In the genomic region with DNA sequence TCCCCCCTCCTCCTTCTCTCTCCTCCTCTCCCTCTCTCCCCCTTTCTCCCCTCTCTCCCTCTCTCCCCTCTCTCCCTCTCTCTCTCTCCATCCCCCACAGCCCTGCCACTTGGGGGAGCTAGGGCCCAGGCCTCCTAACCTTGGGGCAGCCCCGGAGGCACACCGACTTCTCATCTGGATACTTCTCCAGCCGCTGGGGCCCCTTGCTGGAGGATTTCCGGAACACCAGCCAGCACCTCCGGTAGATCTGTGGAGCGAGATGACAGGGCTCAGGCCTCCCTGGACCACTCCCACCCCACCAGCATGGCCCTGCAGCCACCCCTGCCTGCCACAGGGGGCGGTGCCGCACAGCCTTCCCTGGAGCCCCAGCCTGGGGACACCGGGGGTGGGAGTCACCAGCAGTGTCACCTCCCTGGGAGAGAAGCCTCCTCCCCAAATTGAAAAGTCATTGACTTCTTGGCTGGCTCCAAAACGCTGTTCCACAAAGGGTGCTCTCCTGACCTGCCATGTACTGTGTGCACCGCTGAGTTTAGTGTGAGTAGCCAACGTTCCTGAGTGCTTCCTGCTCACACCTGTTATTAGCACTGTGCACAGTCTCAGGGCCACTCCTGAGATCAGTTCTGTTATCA, we compare ENCODE assay signal across 8 cellular contexts. TPM values are rescaled to one million over a fixed set of nuclear protein-coding genes. Genes with fewer than 3 reads are reported as not detected.
DNase-seq lines count a peak whose midpoint lies in the region; ATAC-seq and TF ChIP-seq lines count a peak whose summit lies in the region.

No MANE protein-coding gene starts in this region.

- H3K4me1 ChIP-seq in KMS-11 (ENCODE audit: low read depth, poor library complexity, severe bottlenecking) (peaks cover 13% of the 10 kb centered on the region), mesenchymal stem cell (ENCODE audit: control insufficient read depth, insufficient read depth, low read depth, low read length) (peaks cover 70% of the 10 kb centered on the region), stomach (peaks cover 53 to 81% (median 76%) of the 10 kb centered on the region in 4 donors), colonic mucosa (peaks cover 14% of the 10 kb centered on the region)

- intact Hi-C loops in stomach (cut with DNase I; ENCODE audit: low total_unique reads), result no loop called here
- intact Hi-C loops in colonic mucosa (cut with DNase I), result no loop called here

- peaks cover 44% of the 10 kb centered on the region for H3K79me1 ChIP-seq in mesenchymal stem cell (replicated peaks; ENCODE audit: low read length, poor library complexity, severe bottlenecking)

- no peak overlapping the region for H3K23ac ChIP-seq in mesenchymal stem cell (ENCODE audit: low read length in 2 of 2)

- peak overlapping the region; percentile 27; the same call in 1 of the 2 replicates for H3K27ac Mint-ChIP-seq in WTC11

- H3K9me3 Mint-ChIP-seq in WTC11, result no peaks in the 10 kb centered on the region

- no peak overlapping the region for H4K8ac ChIP-seq in mesenchymal stem cell (ENCODE audit: low read length)

- no peaks in the 10 kb centered on the region for H3K36me3 ChIP-seq in KMS-11 (ENCODE audit: insufficient read depth)
- peaks cover 46 to 64% of the 10 kb centered on the region in 2 experiments for H3K36me3 ChIP-seq in mesenchymal stem cell (ENCODE audit: control insufficient read depth in 1 of 2, insufficient read depth in 2 of 2, low read depth in 1 of 2, low read length in 2 of 2)
- peaks cover 32 to 55% (median 46%) of the 10 kb centered on the region in 4 donors for H3K36me3 ChIP-seq in stomach
- H3K36me3 ChIP-seq in colonic mucosa, result no peaks in the 10 kb centered on the region

- H3K27me3 ChIP-seq in KMS-11 (ENCODE audit: insufficient read depth, low read depth) (no peaks in the 10 kb centered on the region), mesenchymal stem cell (ENCODE audit: control insufficient read depth in 1 of 2, insufficient read depth in 1 of 2, low read length in 2 of 2) (no peaks in the 10 kb centered on the region), stomach (no peaks in the 10 kb centered on the region), colonic mucosa (no peaks in the 10 kb centered on the region)

- H3K14ac ChIP-seq in mesenchymal stem cell (ENCODE audit: low read length in 2 of 2), result no peak overlapping the region

- H3K4me3 Mint-ChIP-seq in WTC11, result peak overlapping the region; percentile 43; the same call in 1 of the 2 replicates

- no peaks in the 10 kb centered on the region for H4K20me1 ChIP-seq in KMS-11 (ENCODE audit: insufficient read depth)

- TF ChIP-seq POLR2A in stomach (IDR thresholded peaks at IDR 0.05), result no peak

- DNase-seq in GDM1 (lab: John Stamatoyannopoulos, UW) (peak; percentile 84), WTC11 (ENCODE audit: low spot score) (peak; percentile 95), mesenchymal stem cell (peak; percentile 76), stomach (no peak), colonic mucosa (no peak)
- peak; percentile 67 for DNase-seq in central memory CD4-positive, alpha-beta T cell

- peaks cover 6% of the 10 kb centered on the region for H3K27me3 Mint-ChIP-seq in WTC11 (ENCODE audit: low read depth)

- H2AFZ ChIP-seq in KMS-11 (ENCODE audit: low read depth) (no peak overlapping the region), mesenchymal stem cell (ENCODE audit: low read depth, low read length) (no peak overlapping the region)

- no peak overlapping the region for H2BK12ac ChIP-seq in mesenchymal stem cell (ENCODE audit: low read length in 2 of 2)

- H3K27ac ChIP-seq in KMS-11 (peak overlapping the region; percentile 18; the same call in 1 of the 2 replicates), mesenchymal stem cell (ENCODE audit: low read length, poor library complexity, severe bottlenecking) (no peak overlapping the region), stomach (peak overlapping the region in 3 of 5 donors; percentile 4 to 45 (median 32)), colonic mucosa (no peak overlapping the region)

- no peak overlapping the region for H2AK5ac ChIP-seq in mesenchymal stem cell (ENCODE audit: low read length, severe bottlenecking)

- POLR2A ChIA-PET in WTC11 (lab: Charles Lee), result interaction anchor here (1.6 kb wide), 1 partner anchor 11 kb away, joined by 7 read pairs; the partner anchor contains the start of gene DOK4

- peak overlapping the region; percentile 37 for H2BK15ac ChIP-seq in mesenchymal stem cell (ENCODE audit: low read depth, poor library complexity, severe bottlenecking)

- 6% methylated on average over 12 of the region's 12 CpGs for WGBS in mesenchymal stem cell
- 19 to 37% (median 28%) methylated on average over 9 to 12 of the region's 12 CpGs for WGBS in stomach, 5 donors

- no peak overlapping the region for H4K91ac ChIP-seq in mesenchymal stem cell (ENCODE audit: low read length)

- peaks cover 75% of the 10 kb centered on the region for H3K4me1 Mint-ChIP-seq in WTC11

- H2BK120ac ChIP-seq in mesenchymal stem cell (ENCODE audit: low read depth, low read length), result no peak overlapping the region

- no peaks in the 10 kb centered on the region for H3K79me2 ChIP-seq in KMS-11 (ENCODE audit: insufficient read depth, low read depth)

- peaks cover 11% of the 10 kb centered on the region for H3K36me3 Mint-ChIP-seq in WTC11

- H3K4me3 ChIP-seq in KMS-11 (IDR thresholded peaks at IDR 0.05; ENCODE audit: insufficient read depth, low read depth, low read length), result no peak overlapping the region
- no peak overlapping the region for H3K4me3 ChIP-seq in mesenchymal stem cell (ENCODE audit: insufficient read depth in 1 of 2, low read depth in 1 of 2, low read length in 2 of 2)
- H3K4me3 ChIP-seq in stomach, result no peak overlapping the region
- no peak overlapping the region for H3K4me3 ChIP-seq in colonic mucosa

- H3K9ac ChIP-seq in KMS-11, result no peak overlapping the region
- H3K9ac ChIP-seq in mesenchymal stem cell (ENCODE audit: low read length), result no peak overlapping the region
- no peak overlapping the region for H3K9ac ChIP-seq in colonic mucosa (ENCODE audit: low read depth in 2 of 2, low read length in 2 of 2)

- no peak overlapping the region for H3K4ac ChIP-seq in mesenchymal stem cell (ENCODE audit: low read depth in 1 of 2, low read length in 2 of 2)

- no peak overlapping the region for H3K18ac ChIP-seq in mesenchymal stem cell (ENCODE audit: low read depth in 1 of 2, low read length in 2 of 2)

- CTCF ChIA-PET in WTC11 (lab: Charles Lee), result interaction anchor here (0.7 to 8.2 kb wide), 14 partner anchors 11 to 176 kb away, joined by 3 to 80 read pairs (median 4); partner anchors contain the start of gene POLR2C

- H3K4me2 ChIP-seq in KMS-11, result no peak overlapping the region
- H3K4me2 ChIP-seq in mesenchymal stem cell (ENCODE audit: low read length, poor library complexity, severe bottlenecking), result no peak overlapping the region

- H3K9me3 ChIP-seq in mesenchymal stem cell (ENCODE audit: control insufficient read depth, low read length) (no peaks in the 10 kb centered on the region), stomach (no peaks in the 10 kb centered on the region), colonic mucosa (no peaks in the 10 kb centered on the region)

- TF ChIP-seq CTCF in KMS-11 (conservative IDR thresholded peaks at IDR 0.05; ENCODE audit: low read depth, low read length) (peak; percentile 54), WTC11 (IDR thresholded peaks at IDR 0.05) (peak; percentile 72), stomach (IDR thresholded peaks at IDR 0.05) (peak in 4 of 7 experiments; percentile 20 to 56 (median 28)), colonic mucosa (IDR thresholded peaks at IDR 0.05) (no peak)

- H2BK5ac ChIP-seq in mesenchymal stem cell (ENCODE audit: low read depth, low read length, poor library complexity, severe bottlenecking), result no peak overlapping the region

- ATAC-seq in GM21723 (IDR thresholded peaks at IDR 0.05; ENCODE audit: unreplicated experiment), result peak; percentile 92
- peak; percentile 81 for ATAC-seq in WTC11

- TF ChIP-seq EP300 in stomach (IDR thresholded peaks at IDR 0.05), result no peak

TF ChIP-seq in WTC11, 78 proteins besides CTCF, POLR2A, EP300 and RAD21 (continues in another document):
- TF ChIP-seq SP1 (CRISPR knock-in tag; conservative IDR thresholded peaks at IDR 0.05) (0 out of 2 replicates have a peak, but pooled peaks have one; percentile 36), HMGXB4 (CRISPR knock-in tag; IDR thresholded peaks at IDR 0.05) (peak; percentile 66; the same call in 1 of the 2 replicates), SMAD3 (CRISPR knock-in tag; IDR thresholded peaks at IDR 0.05; ENCODE audit: borderline replicate concordance) (peak; percentile 61; the same call in 1 of the 2 replicates)

RNA-seq across cellular contexts. Expression of gene DOK4, which starts 10.5 kb away (rescaled TPM):
- total RNA-seq in WTC11 (2021) (21.8 to 25.0 TPM (median 21.9 TPM) in 3 replicates), stomach (10 to 100 TPM; 11.2 to 51.0 (median 23.9) TPM), colonic mucosa (100 to 1,000 TPM; 121 to 141 TPM)
- polyA plus RNA-seq in mesenchymal stem cell (2013, experiment 1 of 2), result 29.6 TPM
- 29.7 TPM for polyA plus RNA-seq in mesenchymal stem cell (2013, experiment 2 of 2)
- 10 to 100 TPM; 21.5 to 55.9 (median 44.6) TPM for polyA plus RNA-seq in stomach

RNA-seq across cellular contexts. Expression of gene POLR2C, which starts 13.3 kb away (rescaled TPM):
- total RNA-seq in WTC11 (2021), result 67.9 to 75.4 TPM (median 67.9 TPM) in 3 replicates
- polyA plus RNA-seq in mesenchymal stem cell (2013, experiment 1 of 2), result 39.3 TPM
- polyA plus RNA-seq in mesenchymal stem cell (2013, experiment 2 of 2), result 40.0 TPM
- total RNA-seq in stomach, result 100 to 1,000 TPM in 2 of 5 donors, 10 to 100 TPM in 3; 60.0 to 162 (median 84.4) TPM
- 10 to 100 TPM; 31.8 to 56.1 (median 48.9) TPM for polyA plus RNA-seq in stomach
- total RNA-seq in colonic mucosa, result 10 to 100 TPM; 55.7 to 56.0 TPM

RNA-seq across cellular contexts. Expression of gene COQ9, which starts 28.5 kb away (rescaled TPM):
- total RNA-seq in WTC11 (2021) (39.2 to 40.2 TPM (median 39.8 TPM) in 3 replicates), stomach (100 to 1,000 TPM in 1 of 5 donors, 10 to 100 TPM in 4; 40.6 to 108 (median 58.9) TPM), colonic mucosa (100 to 1,000 TPM; 104 to 125 TPM)
- polyA plus RNA-seq in mesenchymal stem cell (2013, experiment 1 of 2), result 26.1 TPM
- 25.9 TPM for polyA plus RNA-seq in mesenchymal stem cell (2013, experiment 2 of 2)
- 10 to 100 TPM; 56.4 to 79.3 (median 74.5) TPM for polyA plus RNA-seq in stomach

RNA-seq across cellular contexts. Expression of gene CIAPIN1, which starts 28.6 kb away (rescaled TPM):
- total RNA-seq in WTC11 (2021) (85.9 to 94.7 TPM (median 87.9 TPM) in 3 replicates), stomach (100 to 1,000 TPM in 1 of 5 donors, 10 to 100 TPM in 4; 14.0 to 146 (median 37.7) TPM), colonic mucosa (10 to 100 TPM; 54.9 to 67.4 TPM)
- 30.8 TPM for polyA plus RNA-seq in mesenchymal stem cell (2013, experiment 1 of 2)
- polyA plus RNA-seq in mesenchymal stem cell (2013, experiment 2 of 2), result 33.0 TPM
- 10 to 100 TPM; 18.6 to 35.9 (median 29.6) TPM for polyA plus RNA-seq in stomach

Comparison
In these comparisons a context has a peak if more than half of its experiments do, and no peak if none do; other contexts are left out.
1. DNase-seq: peak in GDM1 (single experiment), WTC11 (single experiment), central memory CD4-positive, alpha-beta T cell (single experiment) and mesenchymal stem cell (single experiment); none in stomach (single experiment) and colonic mucosa (single experiment).
2. H3K27ac ChIP-seq: peak in KMS-11 (single experiment) and stomach (3 of 5); none in mesenchymal stem cell (single experiment) and colonic mucosa (single experiment).